ENCODE assay signal across 1 cellular context in genomic region chr7:74206589-74207120, GRCh38.
A peak's percentile ranks its signal among the peaks of the same experiment; 100 is the strongest.
TF ChIP-seq lines count a peak whose summit lies in the region.

No MANE protein-coding gene starts in this region.

TF ChIP-seq in HepG2, 621 proteins besides CTCF, POLR2A, EP300 and RAD21 (continued from another document and continues in another):
- TF ChIP-seq ZBTB34 (CRISPR knock-in tag; IDR thresholded peaks at IDR 0.05) (no peak), LCORL (IDR thresholded peaks at IDR 0.05) (no peak), LCORL (CRISPR knock-in tag; IDR thresholded peaks at IDR 0.05) (peak; percentile 52; the same call in 1 of the 2 replicates), PRDM10 (CRISPR knock-in tag; IDR thresholded peaks at IDR 0.05; ENCODE audit: low read depth) (no peak), POGZ (CRISPR knock-in tag; IDR thresholded peaks at IDR 0.05) (peak; percentile 24; the same call in 1 of the 2 replicates), HNF4G (IDR thresholded peaks at IDR 0.05; ENCODE audit: borderline replicate concordance, low read depth, low read length) (no peak), HNF4G (CRISPR knock-in tag; IDR thresholded peaks at IDR 0.05; ENCODE audit: borderline replicate concordance, low read depth) (no peak), PBX3 (CRISPR knock-in tag; IDR thresholded peaks at IDR 0.05; ENCODE audit: borderline replicate concordance) (no peak), GMEB2 (CRISPR knock-in tag; IDR thresholded peaks at IDR 0.05; ENCODE audit: low read depth) (no peak), NCOA1 (CRISPR knock-in tag; IDR thresholded peaks at IDR 0.05) (no peak), NR2F1 (CRISPR knock-in tag; IDR thresholded peaks at IDR 0.05) (no peak), USF2 (IDR thresholded peaks at IDR 0.05; ENCODE audit: low read depth, low read length) (no peak), USF2 (CRISPR knock-in tag; IDR thresholded peaks at IDR 0.05; ENCODE audit: borderline replicate concordance) (no peak), ZNF232 (CRISPR knock-in tag; IDR thresholded peaks at IDR 0.05; ENCODE audit: borderline replicate concordance) (0 out of 2 replicates have a peak, but pooled peaks have one; percentile 1), DRAP1 (CRISPR knock-in tag; IDR thresholded peaks at IDR 0.05) (no peak), ZNF33B (CRISPR knock-in tag; IDR thresholded peaks at IDR 0.05) (no peak), ZNF280D (CRISPR knock-in tag; IDR thresholded peaks at IDR 0.05) (0 out of 2 replicates have a peak, but pooled peaks have one; percentile 50), ZNF768 (CRISPR knock-in tag; IDR thresholded peaks at IDR 0.05) (peak; percentile 32; the same call in 1 of the 2 replicates), ZNF10 (CRISPR knock-in tag; IDR thresholded peaks at IDR 0.05; ENCODE audit: borderline replicate concordance, low read depth) (no peak), TAF15 (IDR thresholded peaks at IDR 0.05; ENCODE audit: low read depth, low read length, poor library complexity, severe bottlenecking) (no peak), PHF8 (CRISPR knock-in tag; IDR thresholded peaks at IDR 0.05) (0 out of 2 replicates have a peak, but pooled peaks have one; percentile 29), ZBTB44 (CRISPR knock-in tag; IDR thresholded peaks at IDR 0.05) (no peak), ZNF605 (CRISPR knock-in tag; IDR thresholded peaks at IDR 0.05) (peak; percentile 77), ZBTB25 (CRISPR knock-in tag; IDR thresholded peaks at IDR 0.05) (no peak), EED (CRISPR knock-in tag; IDR thresholded peaks at IDR 0.05) (no peak), HNRNPLL (IDR thresholded peaks at IDR 0.05; ENCODE audit: low read depth, low read length, poor library complexity, severe bottlenecking) (no peak), ZNF235 (CRISPR knock-in tag; IDR thresholded peaks at IDR 0.05; ENCODE audit: borderline replicate concordance) (no peak), TFAP4 (IDR thresholded peaks at IDR 0.05; ENCODE audit: borderline replicate concordance, low read depth) (no peak), ZNF788 (CRISPR knock-in tag; IDR thresholded peaks at IDR 0.05; ENCODE audit: borderline replicate concordance) (no peak), IRF2 (CRISPR knock-in tag; IDR thresholded peaks at IDR 0.05) (peak; percentile 41; the same call in 1 of the 2 replicates), MTF1 (CRISPR knock-in tag; IDR thresholded peaks at IDR 0.05) (no peak), ZNF12 (CRISPR knock-in tag; IDR thresholded peaks at IDR 0.05) (peak; percentile 50; the same call in 1 of the 2 replicates), KLF6 (CRISPR knock-in tag; IDR thresholded peaks at IDR 0.05) (no peak), ZNF629 (CRISPR knock-in tag; conservative IDR thresholded peaks at IDR 0.05) (no peak), ZNF687 (CRISPR knock-in tag; IDR thresholded peaks at IDR 0.05) (peak; percentile 67), PAWR (CRISPR knock-in tag; IDR thresholded peaks at IDR 0.05; ENCODE audit: borderline replicate concordance) (no peak), KLF9 (CRISPR knock-in tag; IDR thresholded peaks at IDR 0.05; ENCODE audit: low read depth) (no peak)
